Comparison of ENCODE assay signal across 2 cellular contexts in genomic region chr16:28925386-28926228, GRCh38.
TF ChIP-seq lines count a peak whose summit lies in the region.

No MANE protein-coding gene starts in this region.

TF ChIP-seq in A549, 52 proteins besides CTCF, POLR2A, EP300 and RAD21:
- TF ChIP-seq, protein P1, sequence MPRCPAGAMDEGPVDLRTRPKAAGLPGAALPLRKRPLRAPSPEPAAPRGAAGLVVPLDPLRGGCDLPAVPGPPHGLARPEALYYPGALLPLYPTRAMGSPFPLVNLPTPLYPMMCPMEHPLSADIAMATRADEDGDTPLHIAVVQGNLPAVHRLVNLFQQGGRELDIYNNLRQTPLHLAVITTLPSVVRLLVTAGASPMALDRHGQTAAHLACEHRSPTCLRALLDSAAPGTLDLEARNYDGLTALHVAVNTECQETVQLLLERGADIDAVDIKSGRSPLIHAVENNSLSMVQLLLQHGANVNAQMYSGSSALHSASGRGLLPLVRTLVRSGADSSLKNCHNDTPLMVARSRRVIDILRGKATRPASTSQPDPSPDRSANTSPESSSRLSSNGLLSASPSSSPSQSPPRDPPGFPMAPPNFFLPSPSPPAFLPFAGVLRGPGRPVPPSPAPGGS (IDR thresholded peaks at IDR 0.05): peak; percentile 42; the same call in 1 of the 3 replicates
- TF ChIP-seq E2F6 (IDR thresholded peaks at IDR 0.05; ENCODE audit: borderline replicate concordance, low read depth) (0 out of 2 replicates have a peak, but pooled peaks have one; percentile 17), FOSL2 (IDR thresholded peaks at IDR 0.05) (no peak), FOSL2 (CRISPR knock-in tag; IDR thresholded peaks at IDR 0.05) (0 out of 2 replicates have a peak, but pooled peaks have one; percentile 15), JUN (IDR thresholded peaks at IDR 0.05) (peak; percentile 72 to 83; a peak in 3 of 5 replicates), ESRRA (IDR thresholded peaks at IDR 0.05; ENCODE audit: borderline replicate concordance, low read length) (peak; percentile 40; the same call in 1 of the 2 replicates), ELK1 (IDR thresholded peaks at IDR 0.05; ENCODE audit: low read depth, low read length) (no peak), MAX (IDR thresholded peaks at IDR 0.05) (peak; percentile 37), TP53 (CRISPR knock-in tag; IDR thresholded peaks at IDR 0.05) (no peak), KDM1A (IDR thresholded peaks at IDR 0.05; ENCODE audit: low read depth) (no peak), MAFK (IDR thresholded peaks at IDR 0.05; ENCODE audit: partially characterized antibody) (peak; percentile 59), PHF8 (IDR thresholded peaks at IDR 0.05; ENCODE audit: borderline replicate concordance, low read depth) (peak; percentile 75)
- TF ChIP-seq, protein P2, sequence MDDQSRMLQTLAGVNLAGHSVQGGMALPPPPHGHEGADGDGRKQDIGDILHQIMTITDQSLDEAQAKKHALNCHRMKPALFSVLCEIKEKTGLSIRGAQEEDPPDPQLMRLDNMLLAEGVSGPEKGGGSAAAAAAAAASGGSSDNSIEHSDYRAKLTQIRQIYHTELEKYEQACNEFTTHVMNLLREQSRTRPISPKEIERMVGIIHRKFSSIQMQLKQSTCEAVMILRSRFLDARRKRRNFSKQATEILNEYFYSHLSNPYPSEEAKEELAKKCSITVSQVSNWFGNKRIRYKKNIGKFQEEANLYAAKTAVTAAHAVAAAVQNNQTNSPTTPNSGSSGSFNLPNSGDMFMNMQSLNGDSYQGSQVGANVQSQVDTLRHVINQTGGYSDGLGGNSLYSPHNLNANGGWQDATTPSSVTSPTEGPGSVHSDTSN (IDR thresholded peaks at IDR 0.05): no peak
TF ChIP-seq in A549: peak in this region for 8.

TF ChIP-seq in H1, 55 proteins besides CTCF, POLR2A, EP300 and RAD21:
- no peak for TF ChIP-seq KDM1A (IDR thresholded peaks at IDR 0.05; ENCODE audit: borderline replicate concordance, low read length)
- TF ChIP-seq ASH2L (IDR thresholded peaks at IDR 0.05; ENCODE audit: low read length): peak; percentile 85
- no peak for TF ChIP-seq CHD7 (IDR thresholded peaks at IDR 0.05; ENCODE audit: insufficient replicate concordance, low read length)
- peak; percentile 63 for TF ChIP-seq KDM4A (IDR thresholded peaks at IDR 0.05; ENCODE audit: low read depth, low read length, severe bottlenecking)
- TF ChIP-seq GTF2F1 (IDR thresholded peaks at IDR 0.05; ENCODE audit: borderline replicate concordance, low read depth, low read length): no peak
- no peak for TF ChIP-seq HDAC6 (IDR thresholded peaks at IDR 0.05; ENCODE audit: low read depth, low read length)
- TF ChIP-seq TBP (IDR thresholded peaks at IDR 0.05; ENCODE audit: low read depth, low read length): peak; percentile 39; the same call in 1 of the 2 replicates
- TF ChIP-seq SP4 (IDR thresholded peaks at IDR 0.05; ENCODE audit: low read length): no peak
- no peak for TF ChIP-seq SRF (IDR thresholded peaks at IDR 0.05; ENCODE audit: low read depth, low read length)
- no peak for TF ChIP-seq CHD2 (IDR thresholded peaks at IDR 0.05; ENCODE audit: low read length)
- no peak for TF ChIP-seq MAFK (IDR thresholded peaks at IDR 0.05; ENCODE audit: low read depth, low read length)
- peak; percentile 87 for TF ChIP-seq TAF1 (IDR thresholded peaks at IDR 0.05; ENCODE audit: low read depth, low read length)
- TF ChIP-seq BRCA1 (IDR thresholded peaks at IDR 0.05; ENCODE audit: low read depth, low read length): no peak
- TF ChIP-seq SP1 (IDR thresholded peaks at IDR 0.05; ENCODE audit: low read depth, low read length): no peak
- TF ChIP-seq RBBP5 (IDR thresholded peaks at IDR 0.05; ENCODE audit: borderline replicate concordance, low read depth, low read length): 0 out of 2 replicates have a peak, but pooled peaks have one; percentile 75
- TF ChIP-seq KDM5A (IDR thresholded peaks at IDR 0.05; ENCODE audit: low read length): no peak
- TF ChIP-seq BCL11A (IDR thresholded peaks at IDR 0.05; ENCODE audit: low read depth in 2 of 2, low read length in 2 of 2): no peak
- TF ChIP-seq ATF2 (IDR thresholded peaks at IDR 0.05; ENCODE audit: low read length): no peak
- no peak; the same call in 1 of the 2 replicates for TF ChIP-seq CREB1 (IDR thresholded peaks at IDR 0.05)
- no peak for TF ChIP-seq MAX (IDR thresholded peaks at IDR 0.05)
- TF ChIP-seq CBX5 (IDR thresholded peaks at IDR 0.05; ENCODE audit: low read depth, low read length): no peak
- 0 out of 2 replicates have a peak, but pooled peaks have one; percentile 32 for TF ChIP-seq YY1 (IDR thresholded peaks at IDR 0.05; ENCODE audit: low read depth, low read length)
- no peak for TF ChIP-seq JUN (IDR thresholded peaks at IDR 0.05; ENCODE audit: low read depth, low read length)
- TF ChIP-seq PHF8 (conservative IDR thresholded peaks at IDR 0.05; ENCODE audit: low read depth, low read length): peak; percentile 74; the same call in 1 of the 2 replicates
- TF ChIP-seq SP2 (IDR thresholded peaks at IDR 0.05; ENCODE audit: low read length): no peak
- peak; percentile 72; the same call in 1 of the 2 replicates for TF ChIP-seq POLR2AphosphoS5 (IDR thresholded peaks at IDR 0.05; ENCODE audit: low read depth, low read length)
- TF ChIP-seq BACH1 (IDR thresholded peaks at IDR 0.05; ENCODE audit: low read length): no peak
- no peak for TF ChIP-seq CBX8 (IDR thresholded peaks at IDR 0.05; ENCODE audit: borderline replicate concordance, low read depth, low read length)
- TF ChIP-seq NRF1 (IDR thresholded peaks at IDR 0.05; ENCODE audit: low read depth, low read length): no peak
- TF ChIP-seq TEAD4 (IDR thresholded peaks at IDR 0.05; ENCODE audit: low read depth, low read length): no peak
- TF ChIP-seq TAF7 (optimal IDR thresholded peaks at IDR 0.05; ENCODE audit: borderline replicate concordance, low read depth, low read length): peak; percentile 57
